In the genomic region with DNA sequence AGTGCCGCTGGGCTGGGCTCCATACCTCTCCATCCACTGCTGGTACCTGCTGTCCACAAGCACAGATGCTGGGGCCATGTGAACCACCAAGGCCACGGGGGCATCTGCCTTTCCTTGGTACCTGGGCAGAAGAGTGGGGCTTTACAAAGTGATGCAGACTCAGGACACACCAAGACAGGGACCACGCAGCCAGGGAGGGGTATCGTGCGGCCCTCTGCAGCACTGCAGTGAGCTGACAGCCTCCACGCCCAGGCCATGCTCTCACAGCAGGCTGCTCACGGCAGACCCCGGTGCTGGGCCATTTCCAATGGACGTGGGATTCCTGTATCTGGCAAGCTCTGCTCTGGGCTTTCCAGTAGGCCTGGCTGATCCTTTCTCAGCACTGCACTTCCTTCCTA, we compare ENCODE assay signal across 14 cellular contexts. TPM values are rescaled to one million over a fixed set of nuclear protein-coding genes. Genes with fewer than 3 reads are reported as not detected.
DNase-seq lines count a peak whose midpoint lies in the region; ATAC-seq, FAIRE-seq and TF ChIP-seq lines count a peak whose summit lies in the region.
"Had no signal": no experiment of that assay in that cellular context is flagged by ENCODE, and none has a peak within 500 bp of the region (broad histone marks: within the 10 kb centered on the region; RNA-seq: fewer than 3 reads in every experiment).

No MANE protein-coding gene starts in this region.

- H3K36me3 ChIP-seq in kidney (ENCODE audit: control insufficient read depth in 1 of 2, insufficient read depth in 2 of 2, low read length in 2 of 2) (peaks cover 40 to 58% of the 10 kb centered on the region in 2 donors), sigmoid colon (peaks cover 30 to 100% (median 63%) of the 10 kb centered on the region in 4 donors), MG63 (peaks cover 25% of the 10 kb centered on the region)

- no peak for FAIRE-seq in kidney (lab: Jason Lieb, UNC)
- FAIRE-seq: astrocyte had no signal

- WGBS in sigmoid colon, 2 donors: 83 to 88% methylated on average over 9 of the region's 9 CpGs

- H3K9me3 Mint-ChIP-seq in T-cell: no peaks in the 10 kb centered on the region
- no peaks in the 10 kb centered on the region for H3K9me3 Mint-ChIP-seq in activated CD4-positive, alpha-beta T cell treated with anti-CD3 and anti-CD28 coated beads for 36 hours (ENCODE audit: low read depth)
- H3K9me3 Mint-ChIP-seq: WTC11 had no signal

- ATAC-seq in GM21423 (IDR thresholded peaks at IDR 0.05; ENCODE audit: unreplicated experiment) (peak; percentile 34), T-cell (replicated peaks in 1 of 4) (peak in 3 of 4 experiments; percentile 8 to 26 (median 15)), HG03520 (IDR thresholded peaks at IDR 0.05; ENCODE audit: unreplicated experiment) (no peak)
- ATAC-seq in activated CD4-positive, alpha-beta T cell treated with anti-CD3 and anti-CD28 coated beads for 36 hours: no peak

- H3K27ac Mint-ChIP-seq in T-cell: no peak overlapping the region
- no peak overlapping the region for H3K27ac Mint-ChIP-seq in activated CD4-positive, alpha-beta T cell treated with anti-CD3 and anti-CD28 coated beads for 36 hours

- H3K4me1 Mint-ChIP-seq in T-cell: peaks cover 0 to 3% (median 2%) of the 10 kb centered on the region in 3 donors
- H3K4me1 Mint-ChIP-seq in activated CD4-positive, alpha-beta T cell treated with anti-CD3 and anti-CD28 coated beads for 36 hours: no peaks in the 10 kb centered on the region
- H3K4me1 Mint-ChIP-seq: WTC11 had no signal

- H3K27ac ChIP-seq in kidney (ENCODE audit: low read depth in 2 of 2, low read length in 2 of 2) (no peak overlapping the region), sigmoid colon (no peak overlapping the region)
- H3K27ac ChIP-seq: SJSA1, testis had no signal

- H3K27me3 Mint-ChIP-seq in T-cell: no peaks in the 10 kb centered on the region
- H3K27me3 Mint-ChIP-seq in activated CD4-positive, alpha-beta T cell treated with anti-CD3 and anti-CD28 coated beads for 36 hours: no peaks in the 10 kb centered on the region
- H3K27me3 Mint-ChIP-seq: naive B cell had no signal

- peaks cover 34% of the 10 kb centered on the region for H3K36me3 Mint-ChIP-seq in T-cell
- peaks cover 37% of the 10 kb centered on the region for H3K36me3 Mint-ChIP-seq in activated CD4-positive, alpha-beta T cell treated with anti-CD3 and anti-CD28 coated beads for 36 hours (ENCODE audit: low read depth)

- DNase-seq in T-cell: no peak
- peak; percentile 70 for DNase-seq in kidney
- DNase-seq in sigmoid colon: peak; percentile 62
- no peak for DNase-seq in MG63
- no peak for DNase-seq in activated CD4-positive, alpha-beta T cell treated with anti-CD3 and anti-CD28 coated beads for 36 hours
- no peak for DNase-seq in occipital lobe (lab: John Stamatoyannopoulos, UW)
- DNase-seq: naive B cell had no signal

- CTCF ChIA-PET in T-cell (lab: Charles Lee): interaction anchor here (1.0 to 3.8 kb wide), 4 partner anchors 14 to 27 kb away, joined by 3 to 16 read pairs (median 4); a partner anchor contains a TSS
- CTCF ChIA-PET in activated CD4-positive, alpha-beta T cell treated with anti-CD3 and anti-CD28 coated beads for 36 hours (lab: Charles Lee): interaction anchor here (1.4 to 4.1 kb wide), 5 partner anchors 11 to 27 kb away, joined by 5 to 29 read pairs (median 5); a partner anchor contains a TSS

- POLR2A ChIA-PET in T-cell (lab: Charles Lee): no interaction called here
- POLR2A ChIA-PET in activated CD4-positive, alpha-beta T cell treated with anti-CD3 and anti-CD28 coated beads for 36 hours (lab: Charles Lee): no interaction called here

- TF ChIP-seq POLR2A in sigmoid colon (IDR thresholded peaks at IDR 0.05): no peak

- no peak overlapping the region for H3K4me3 Mint-ChIP-seq in T-cell
- H3K4me3 Mint-ChIP-seq in activated CD4-positive, alpha-beta T cell treated with anti-CD3 and anti-CD28 coated beads for 36 hours: no peak overlapping the region
- H3K4me3 Mint-ChIP-seq: naive B cell, WTC11 had no signal

- H3K27me3 ChIP-seq in sigmoid colon (no peaks in the 10 kb centered on the region), MG63 (no peaks in the 10 kb centered on the region)
- H3K27me3 ChIP-seq: SJSA1, testis had no signal

- no peak overlapping the region for H3K9ac ChIP-seq in kidney (ENCODE audit: low read length in 2 of 2)

- H3K4me1 ChIP-seq in kidney (ENCODE audit: control insufficient read depth in 1 of 2, insufficient read depth in 1 of 2, low read depth in 1 of 2, low read length in 2 of 2) (peaks cover 0 to 3% of the 10 kb centered on the region in 2 donors), sigmoid colon (peaks cover 0 to 8% (median 2%) of the 10 kb centered on the region in 4 donors)
- H3K4me1 ChIP-seq: SJSA1, testis had no signal

- no peak for TF ChIP-seq EP300 in sigmoid colon (IDR thresholded peaks at IDR 0.05)

- H3K9me3 ChIP-seq in kidney (ENCODE audit: control insufficient read depth in 1 of 2, low read length in 2 of 2) (no peaks in the 10 kb centered on the region), sigmoid colon (no peaks in the 10 kb centered on the region), MG63 (no peaks in the 10 kb centered on the region)
- H3K9me3 ChIP-seq: SJSA1, testis had no signal

- no peak overlapping the region for H3K4me3 ChIP-seq in kidney (ENCODE audit: low read length in 2 of 2)
- H3K4me3 ChIP-seq in sigmoid colon: no peak overlapping the region
- no peak overlapping the region for H3K4me3 ChIP-seq in MG63
- H3K4me3 ChIP-seq: SJSA1, smooth muscle cell, testis had no signal

- TF ChIP-seq CTCF in kidney (IDR thresholded peaks at IDR 0.05; ENCODE audit: borderline replicate concordance, extremely low read depth, insufficient read depth) (no peak), sigmoid colon (IDR thresholded peaks at IDR 0.05) (peak in 2 of 4 experiments; percentile 1 to 32)

- intact Hi-C loops in kidney (cut with DNase I): no loop called here
- intact Hi-C loops in sigmoid colon (cut with DNase I): loop anchor here (1.0 to 10.0 kb wide), 2 partner anchors 239 to 823 kb away; no protein-coding TSS in a partner anchor
- intact Hi-C loops in activated CD4-positive, alpha-beta T cell treated with anti-CD3 and anti-CD28 coated beads for 36 hours (cut with DNase I, micrococcal nuclease): loop anchor here (1.0 to 10.0 kb wide), 6 partner anchors 456 to 823 kb away; no protein-coding TSS in a partner anchor

RNA-seq across cellular contexts. Expression of a gene that starts 14.4 kb away (rescaled TPM):
- total RNA-seq in T-cell (10 to 100 TPM; 62.5 to 71.6 (median 66.4) TPM), kidney (57.4 TPM), sigmoid colon (10 to 100 TPM; 46.9 to 67.0 (median 50.2) TPM), occipital lobe (31.0 TPM)
- polyA plus RNA-seq in kidney (ENCODE audit: insufficient read depth, low read depth, low replicate concordance) (29.7 TPM), sigmoid colon (10 to 100 TPM; 12.7 to 39.6 (median 18.0) TPM)
- 32.8 and 58.4 TPM in 2 replicates for total RNA-seq in MG63 (2014; rRNA removed; shearing (Covaris generic); ENCODE audit: low replicate concordance)
- total RNA-seq in activated CD4-positive, alpha-beta T cell treated with anti-CD3 and anti-CD28 coated beads for 36 hours: 10 to 100 TPM; 67.4 to 96.6 TPM

Comparison
In these comparisons a context has a peak if more than half of its experiments do, and no peak if none do; other contexts are left out.
1. ATAC-seq: peak in GM21423 (single experiment) and T-cell (3 of 4); none in HG03520 (single experiment) and activated CD4-positive, alpha-beta T cell treated with anti-CD3 and anti-CD28 coated beads for 36 hours (single experiment).
2. DNase-seq: peak in kidney (single experiment) and sigmoid colon (single experiment); none in T-cell (0 of 34), MG63 (single experiment), activated CD4-positive, alpha-beta T cell treated with anti-CD3 and anti-CD28 coated beads for 36 hours (single experiment) and occipital lobe (single experiment).